ENCODE assay signal across 28 cellular contexts in genomic region chr4:37742149-37742548, GRCh38. TPM values are rescaled to one million over a fixed set of nuclear protein-coding genes. Genes with fewer than 3 reads are reported as not detected.
DNase-seq lines count a peak whose midpoint lies in the region; ATAC-seq, FAIRE-seq and TF ChIP-seq lines count a peak whose summit lies in the region.
"Had no signal": no experiment of that assay in that cellular context is flagged by ENCODE, and none has a peak within 500 bp of the region (broad histone marks: within the 10 kb centered on the region; RNA-seq: fewer than 3 reads in every experiment).

No MANE protein-coding gene starts in this region.

- intact Hi-C loops in HCT116 (cut with micrococcal nuclease), result no loop called here
- intact Hi-C loops in left lung (cut with DNase I), result no loop called here

- POLR2A ChIA-PET in HCT116 (lab: Charles Lee), result no interaction called here

- DNase-seq in A172 (ENCODE audit: low spot score), result peak; percentile 33
- DNase-seq in HCT116 (ENCODE audit: low read depth, low spot score), result peak; percentile 1
- no peak for DNase-seq in left lung
- no peak for DNase-seq in GM12891 (ENCODE audit: insufficient read length, low spot score)
- DNase-seq in stimulated activated effector memory CD8-positive, alpha-beta T cell treated with anti-CD3 and anti-CD28 coated beads, Interleukin-12 subunit alpha, Interleukin-12 subunit beta, amount 100 ng/mL, for 72 hours (ENCODE audit: low spot score in 2 of 2), result no peak
- no peak for DNase-seq in small intestine
- DNase-seq: 8988T; activated CD4-positive, alpha-beta T cell treated with anti-CD3 and anti-CD28 coated beads for 36 hours; activated T-cell treated with anti-CD3 and anti-CD28 coated beads, Interleukin-2, amount 50 U/mL, for 72 hours; anterior cingulate cortex; COR-L47; foreskin fibroblast; hypothalamus; Kasumi-1; NCI-H1092; NCI-H2029; psoas muscle; stimulated activated naive CD4-positive, alpha-beta T cell treated with Interleukin-2 at 50 U/mL for 16 hours had no signal

- H3K4me3 ChIP-seq in HCT116 (replicated peaks in 1 of 2; ENCODE audit: low read depth in 1 of 2, low read length in 2 of 2) (no peak overlapping the region), left lung (no peak overlapping the region), small intestine (ENCODE audit: low read depth in 1 of 2, low read length in 2 of 2) (no peak overlapping the region)
- H3K4me3 ChIP-seq: BLaER1, lung, psoas muscle, skin epidermis had no signal

- H3K9me2 ChIP-seq in HCT116 (ENCODE audit: insufficient read depth), result no peaks in the 10 kb centered on the region

- no peaks in the 10 kb centered on the region for H3K9me3 Mint-ChIP-seq in activated T-helper 17 cell treated with anti-CD3 and anti-CD28 coated beads, Interleukin-2, amount 50 U/mL, for 72 hours
- no peaks in the 10 kb centered on the region for H3K9me3 Mint-ChIP-seq in stimulated activated effector memory CD8-positive, alpha-beta T cell treated with anti-CD3 and anti-CD28 coated beads, Interleukin-12 subunit alpha, Interleukin-12 subunit beta, amount 100 ng/mL, for 72 hours
- H3K9me3 Mint-ChIP-seq: activated naive CD4-positive, alpha-beta T cell treated with anti-CD3 and anti-CD28 coated beads, Interleukin-2, amount 50 U/mL, for 24 hours; central memory CD8-positive, alpha-beta T cell had no signal

- H3K27me3 ChIP-seq in HCT116 (ENCODE audit: insufficient read depth, low read length) (no peaks in the 10 kb centered on the region), left lung (no peaks in the 10 kb centered on the region), small intestine (ENCODE audit: control insufficient read depth in 2 of 2, insufficient read depth in 2 of 2, low read length in 2 of 2) (no peaks in the 10 kb centered on the region)
- H3K27me3 ChIP-seq: BLaER1 had no signal

- no peaks in the 10 kb centered on the region for H3K36me3 Mint-ChIP-seq in activated T-helper 17 cell treated with anti-CD3 and anti-CD28 coated beads, Interleukin-2, amount 50 U/mL, for 72 hours (ENCODE audit: low read depth)
- H3K36me3 Mint-ChIP-seq in stimulated activated effector memory CD8-positive, alpha-beta T cell treated with anti-CD3 and anti-CD28 coated beads, Interleukin-12 subunit alpha, Interleukin-12 subunit beta, amount 100 ng/mL, for 72 hours, result no peaks in the 10 kb centered on the region
- H3K36me3 Mint-ChIP-seq: activated naive CD4-positive, alpha-beta T cell treated with anti-CD3 and anti-CD28 coated beads, Interleukin-2, amount 50 U/mL, for 24 hours had no signal

- H3K79me2 ChIP-seq in HCT116 (ENCODE audit: insufficient read depth, low read length), result no peaks in the 10 kb centered on the region

- peaks cover 0 to 11% of the 10 kb centered on the region in 2 experiments; a peak in 1 of 4 replicates for H3K4me1 ChIP-seq in HCT116 (ENCODE audit: control insufficient read depth in 1 of 2, insufficient read depth in 2 of 2, low read length in 2 of 2)
- no peaks in the 10 kb centered on the region for H3K4me1 ChIP-seq in left lung
- no peaks in the 10 kb centered on the region for H3K4me1 ChIP-seq in small intestine (ENCODE audit: control insufficient read depth in 2 of 2, insufficient read depth in 1 of 2, low read depth in 1 of 2, low read length in 1 of 2)
- H3K4me1 ChIP-seq: BLaER1, psoas muscle had no signal

- no peaks in the 10 kb centered on the region for H3K4me1 Mint-ChIP-seq in activated T-helper 17 cell treated with anti-CD3 and anti-CD28 coated beads, Interleukin-2, amount 50 U/mL, for 72 hours
- no peaks in the 10 kb centered on the region for H3K4me1 Mint-ChIP-seq in stimulated activated effector memory CD8-positive, alpha-beta T cell treated with anti-CD3 and anti-CD28 coated beads, Interleukin-12 subunit alpha, Interleukin-12 subunit beta, amount 100 ng/mL, for 72 hours
- H3K4me1 Mint-ChIP-seq: activated CD4-positive, alpha-beta T cell treated with anti-CD3 and anti-CD28 coated beads for 36 hours; activated naive CD4-positive, alpha-beta T cell treated with anti-CD3 and anti-CD28 coated beads, Interleukin-2, amount 50 U/mL, for 24 hours; central memory CD8-positive, alpha-beta T cell had no signal

- FAIRE-seq in GM12891 (lab: Jason Lieb, UNC) (no peak), small intestine (lab: Jason Lieb, UNC) (no peak)
- FAIRE-seq: islet of Langerhans had no signal

- CTCF ChIA-PET in HCT116 (lab: Charles Lee), result no interaction called here

- H3K27ac ChIP-seq in HCT116 (ENCODE audit: low read depth, low read length), result no peak overlapping the region
- H3K27ac ChIP-seq in left lung, result no peak overlapping the region
- H3K27ac ChIP-seq in small intestine (ENCODE audit: low read depth in 1 of 2, low read length in 1 of 2), result no peak overlapping the region
- H3K27ac ChIP-seq: BLaER1, epithelial cell of prostate, psoas muscle, skin epidermis had no signal

- peak overlapping the region; percentile 43 for H3K4me2 ChIP-seq in HCT116 (ENCODE audit: low read length)
- H3K4me2 ChIP-seq: BLaER1 had no signal

- BruUV-seq in HCT116 (replicated peaks; lab: Mats Ljungman, UMichigan), result no TSS peak

- TF ChIP-seq CTCF in HCT116 (IDR thresholded peaks at IDR 0.05 in 2 of 3, conservative IDR thresholded peaks at IDR 0.05 in 1 of 3; ENCODE audit: borderline replicate concordance in 1 of 3, insufficient read depth in 1 of 3, low read depth in 2 of 3, low read length in 2 of 3) (peak in 1 of 3 experiments; percentile 22; a peak in 1 of 6 replicates), left lung (IDR thresholded peaks at IDR 0.05) (peak in 1 of 2 donors; percentile 15)

- H3K9me3 ChIP-seq in HCT116 (ENCODE audit: control insufficient read depth in 1 of 2, insufficient read depth in 1 of 2, low read depth in 1 of 2, low read length in 2 of 2) (no peaks in the 10 kb centered on the region), left lung (no peaks in the 10 kb centered on the region), small intestine (ENCODE audit: control insufficient read depth, low read depth) (no peaks in the 10 kb centered on the region)
- H3K9me3 ChIP-seq: psoas muscle had no signal

- no peak overlapping the region for H2AFZ ChIP-seq in HCT116 (ENCODE audit: low read depth, low read length, poor library complexity, severe bottlenecking)

- no peaks in the 10 kb centered on the region for H3K27me3 Mint-ChIP-seq in activated T-helper 17 cell treated with anti-CD3 and anti-CD28 coated beads, Interleukin-2, amount 50 U/mL, for 72 hours
- H3K27me3 Mint-ChIP-seq: activated CD4-positive, alpha-beta T cell treated with anti-CD3 and anti-CD28 coated beads for 36 hours; activated naive CD4-positive, alpha-beta T cell treated with anti-CD3 and anti-CD28 coated beads, Interleukin-2, amount 50 U/mL, for 24 hours had no signal

- H3K27ac Mint-ChIP-seq in activated T-helper 17 cell treated with anti-CD3 and anti-CD28 coated beads, Interleukin-2, amount 50 U/mL, for 72 hours, result no peak overlapping the region
- no peak overlapping the region for H3K27ac Mint-ChIP-seq in stimulated activated effector memory CD8-positive, alpha-beta T cell treated with anti-CD3 and anti-CD28 coated beads, Interleukin-12 subunit alpha, Interleukin-12 subunit beta, amount 100 ng/mL, for 72 hours
- H3K27ac Mint-ChIP-seq: activated CD4-positive, alpha-beta T cell treated with anti-CD3 and anti-CD28 coated beads for 36 hours; activated naive CD4-positive, alpha-beta T cell treated with anti-CD3 and anti-CD28 coated beads, Interleukin-2, amount 50 U/mL, for 24 hours; activated T-cell treated with anti-CD3 and anti-CD28 coated beads, Interleukin-2, amount 50 U/mL, for 72 hours had no signal

- H3K36me3 ChIP-seq in HCT116 (ENCODE audit: control insufficient read depth in 1 of 2, insufficient read depth in 2 of 2, low read length in 2 of 2) (no peaks in the 10 kb centered on the region), left lung (no peaks in the 10 kb centered on the region), small intestine (ENCODE audit: control insufficient read depth in 2 of 2, insufficient read depth in 2 of 2, low read length in 2 of 2) (no peaks in the 10 kb centered on the region)
- H3K36me3 ChIP-seq: BLaER1 had no signal

- ATAC-seq in HCT116 (peak; percentile 72), left lung (peak; percentile 78), GM21515 (IDR thresholded peaks at IDR 0.05; ENCODE audit: unreplicated experiment) (no peak)
- peak; percentile 29 for ATAC-seq in activated T-helper 17 cell treated with anti-CD3 and anti-CD28 coated beads, Interleukin-2, amount 50 U/mL, for 72 hours (replicated peaks)
- no peak for ATAC-seq in stimulated activated effector memory CD8-positive, alpha-beta T cell treated with anti-CD3 and anti-CD28 coated beads, Interleukin-12 subunit alpha, Interleukin-12 subunit beta, amount 100 ng/mL, for 72 hours
- ATAC-seq: activated CD4-positive, alpha-beta T cell treated with anti-CD3 and anti-CD28 coated beads for 36 hours; activated T-cell treated with anti-CD3 and anti-CD28 coated beads, Interleukin-2, amount 50 U/mL, for 72 hours; Panc1; psoas muscle had no signal

- H3K4me3 Mint-ChIP-seq in activated T-helper 17 cell treated with anti-CD3 and anti-CD28 coated beads, Interleukin-2, amount 50 U/mL, for 72 hours, result no peak overlapping the region
- no peak overlapping the region for H3K4me3 Mint-ChIP-seq in stimulated activated effector memory CD8-positive, alpha-beta T cell treated with anti-CD3 and anti-CD28 coated beads, Interleukin-12 subunit alpha, Interleukin-12 subunit beta, amount 100 ng/mL, for 72 hours
- H3K4me3 Mint-ChIP-seq: activated CD4-positive, alpha-beta T cell treated with anti-CD3 and anti-CD28 coated beads for 36 hours; activated naive CD4-positive, alpha-beta T cell treated with anti-CD3 and anti-CD28 coated beads, Interleukin-2, amount 50 U/mL, for 24 hours; activated T-cell treated with anti-CD3 and anti-CD28 coated beads, Interleukin-2, amount 50 U/mL, for 72 hours; central memory CD8-positive, alpha-beta T cell had no signal

- RAD21 ChIA-PET in HCT116 (lab: Charles Lee; ENCODE audit: low non-redundant PET in 1 of 2, low total read pairs in 2 of 2, uncharacterized antibody in 2 of 2, unreplicated experiment in 2 of 2), result no interaction called here

- TF ChIP-seq RAD21 in HCT116 (IDR thresholded peaks at IDR 0.05; ENCODE audit: low read depth), result no peak

- TF ChIP-seq POLR2A in HCT116 (IDR thresholded peaks at IDR 0.05; ENCODE audit: borderline replicate concordance, extremely low read depth, insufficient read depth, insufficient read length), result no peak
- no peak for TF ChIP-seq POLR2A in GM12891 (IDR thresholded peaks at IDR 0.05; ENCODE audit: low read depth, low read length)

- H4K20me1 ChIP-seq in HCT116 (ENCODE audit: insufficient read depth), result no peaks in the 10 kb centered on the region
- H4K20me1 ChIP-seq: BLaER1 had no signal

- no peak overlapping the region for H3K9ac ChIP-seq in HCT116 (ENCODE audit: low read length)
- H3K9ac ChIP-seq: BLaER1 had no signal

- WGBS in small intestine, 3 donors, result 35 to 90% (median 67%) methylated on average over 1 of the region's 1 CpG

TF ChIP-seq in GM12891, 5 proteins besides CTCF, POLR2A, EP300 and RAD21 (continues in another document):
- no peak for TF ChIP-seq POU2F2 (IDR thresholded peaks at IDR 0.05; ENCODE audit: low read depth, low read length)

RNA-seq across cellular contexts. Expression of gene RELL1, which starts 56.0 kb away (rescaled TPM):
- total RNA-seq in A172 (2014; rRNA removed; shearing (Covaris generic)), result 57.7 and 69.4 TPM in 2 replicates
- 30.2 TPM for total RNA-seq in HCT116 (2021; ENCODE audit: unreplicated experiment)
- polyA plus RNA-seq in HCT116 (2012), result 13.3 and 14.6 TPM in 2 replicates
- 10 to 100 TPM; 15.5 to 20.8 TPM for total RNA-seq in activated T-helper 17 cell treated with anti-CD3 and anti-CD28 coated beads, Interleukin-2, amount 50 U/mL, for 72 hours
- total RNA-seq in left lung, result 10 to 100 TPM; 31.0 to 35.6 TPM
- 1.3 TPM for polyA plus RNA-seq in GM12891 (2012; ENCODE audit: low read depth, missing spikeins)
- polyA plus RNA-seq in small intestine, result 1 to 10 TPM in 2 of 3 donors, under 1 TPM in 1; 0.89 to 6.8 (median 1.6) TPM

Comparison
In these comparisons a context has a peak if more than half of its experiments do, and no peak if none do; other contexts are left out.
1. DNase-seq: peak in A172 (single experiment) and HCT116 (single experiment); none in left lung (0 of 2), GM12891 (single experiment), stimulated activated effector memory CD8-positive, alpha-beta T cell treated with anti-CD3 and anti-CD28 coated beads, Interleukin-12 subunit alpha, Interleukin-12 subunit beta, amount 100 ng/mL, for 72 hours (0 of 2) and small intestine (single experiment).
2. ATAC-seq: peak in HCT116 (single experiment), activated T-helper 17 cell treated with anti-CD3 and anti-CD28 coated beads, Interleukin-2, amount 50 U/mL, for 72 hours (single experiment) and left lung (single experiment); none in GM21515 (single experiment) and stimulated activated effector memory CD8-positive, alpha-beta T cell treated with anti-CD3 and anti-CD28 coated beads, Interleukin-12 subunit alpha, Interleukin-12 subunit beta, amount 100 ng/mL, for 72 hours (single experiment).